In the genomic region with DNA sequence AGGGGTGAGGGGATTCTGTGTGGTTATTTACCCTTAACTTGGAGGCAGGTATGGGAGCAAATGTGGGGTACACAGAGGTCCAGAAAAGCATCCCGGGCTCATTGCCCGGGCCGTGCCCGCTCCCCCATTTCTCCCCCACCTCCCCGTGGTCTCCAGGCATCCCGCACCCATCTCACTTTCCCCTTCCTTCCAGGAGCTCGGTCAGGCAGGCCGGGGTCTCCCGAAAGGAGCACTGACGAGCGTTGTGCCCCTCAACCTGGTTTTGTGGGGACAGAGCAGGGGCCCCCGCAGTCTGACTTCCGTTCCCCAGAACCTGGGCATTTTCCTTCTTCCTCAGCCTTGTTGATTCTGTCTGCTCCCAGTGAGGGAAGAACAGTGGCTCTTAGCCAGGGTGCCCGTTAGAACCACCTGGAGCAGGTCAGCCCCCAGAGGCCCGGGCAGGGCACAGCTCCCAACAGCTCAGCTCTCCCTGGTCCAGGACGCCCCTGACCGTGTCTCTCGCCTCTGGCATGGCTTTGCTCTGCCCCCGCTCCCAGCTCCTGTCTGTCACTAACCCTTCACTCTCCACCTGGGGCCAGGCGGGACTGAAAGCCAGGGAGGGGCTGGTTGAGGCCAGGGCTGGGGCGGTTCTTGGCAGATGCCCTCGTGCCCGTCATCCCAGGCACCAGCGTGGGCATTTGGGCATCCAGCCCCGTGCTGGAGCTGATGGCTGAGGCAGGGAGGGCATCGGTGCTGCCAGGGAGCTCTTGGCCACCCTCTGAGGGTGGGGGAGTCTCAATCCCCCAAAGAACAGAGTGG, we compare ENCODE assay signal across 10 cellular contexts. TPM values are rescaled to one million over a fixed set of nuclear protein-coding genes. Genes with fewer than 3 reads are reported as not detected.
DNase-seq lines count a peak whose midpoint lies in the region; ATAC-seq and TF ChIP-seq lines count a peak whose summit lies in the region.
"Had no signal": no experiment of that assay in that cellular context is flagged by ENCODE, and none has a peak within 500 bp of the region (broad histone marks: within the 10 kb centered on the region; RNA-seq: fewer than 3 reads in every experiment).

No MANE protein-coding gene starts in this region.

- H3K4me3 ChIP-seq in endodermal cell (ENCODE audit: low read length) = no peak overlapping the region
- H3K4me3 ChIP-seq in mucosa of descending colon = no peak overlapping the region
- H3K4me3 ChIP-seq in upper lobe of right lung = peak overlapping the region; percentile 48

- no peak overlapping the region for H3K27ac ChIP-seq in endodermal cell (ENCODE audit: low read depth, low read length)
- H3K27ac ChIP-seq in upper lobe of right lung = peak overlapping the region; percentile 87
- H3K27ac ChIP-seq: WERI-Rb-1 had no signal

- peak; percentile 6 for ATAC-seq in mucosa of descending colon
- peak; percentile 8 for ATAC-seq in upper lobe of right lung
- ATAC-seq in HG03469 (IDR thresholded peaks at IDR 0.05; ENCODE audit: unreplicated experiment) = no peak

- H3K36me3 Mint-ChIP-seq in activated T-cell treated with anti-CD3 and anti-CD28 coated beads, Interleukin-2, amount 50 U/mL, for 24 hours (ENCODE audit: low read depth) = peaks cover 68% of the 10 kb centered on the region
- peaks cover 15% of the 10 kb centered on the region for H3K36me3 Mint-ChIP-seq in endodermal cell (ENCODE audit: low read depth)

- H3K4me1 Mint-ChIP-seq in activated T-cell treated with anti-CD3 and anti-CD28 coated beads, Interleukin-2, amount 50 U/mL, for 24 hours (ENCODE audit: low read depth) = peaks cover 32% of the 10 kb centered on the region
- no peaks in the 10 kb centered on the region for H3K4me1 Mint-ChIP-seq in endodermal cell

- H3K36me3 ChIP-seq in endodermal cell (ENCODE audit: control insufficient read depth, insufficient read depth, low read length) (peaks cover 31% of the 10 kb centered on the region), mucosa of descending colon (ENCODE audit: low read depth) (no peaks in the 10 kb centered on the region), upper lobe of right lung (peaks cover 60% of the 10 kb centered on the region)

- TF ChIP-seq CTCF in endodermal cell (conservative IDR thresholded peaks at IDR 0.05) = no peak
- no peak for TF ChIP-seq CTCF in mucosa of descending colon (IDR thresholded peaks at IDR 0.05)
- TF ChIP-seq CTCF in upper lobe of right lung (IDR thresholded peaks at IDR 0.05) = no peak

- H3K27ac Mint-ChIP-seq in activated T-cell treated with anti-CD3 and anti-CD28 coated beads, Interleukin-2, amount 50 U/mL, for 24 hours = peak overlapping the region; percentile 14
- H3K27ac Mint-ChIP-seq in endodermal cell = no peak overlapping the region

- H3K4me3 Mint-ChIP-seq in activated T-cell treated with anti-CD3 and anti-CD28 coated beads, Interleukin-2, amount 50 U/mL, for 24 hours = no peak overlapping the region
- H3K4me3 Mint-ChIP-seq in endodermal cell = no peak overlapping the region

- H3K9me3 ChIP-seq in endodermal cell (ENCODE audit: control insufficient read depth, low read length) = no peaks in the 10 kb centered on the region
- no peaks in the 10 kb centered on the region for H3K9me3 ChIP-seq in mucosa of descending colon
- no peaks in the 10 kb centered on the region for H3K9me3 ChIP-seq in upper lobe of right lung

- no peaks in the 10 kb centered on the region for H3K27me3 Mint-ChIP-seq in activated T-cell treated with anti-CD3 and anti-CD28 coated beads, Interleukin-2, amount 50 U/mL, for 24 hours
- H3K27me3 Mint-ChIP-seq in endodermal cell (ENCODE audit: insufficient read depth) = no peaks in the 10 kb centered on the region

- DNase-seq in activated T-cell treated with anti-CD3 and anti-CD28 coated beads, Interleukin-2, amount 50 U/mL, for 24 hours = no peak
- DNase-seq in activated T-cell treated with anti-CD3 and anti-CD28 coated beads, Interleukin-2, amount 50 U/mL, for 48 hours = no peak
- DNase-seq in endodermal cell (peak; percentile 42), mucosa of descending colon (peak in 1 of 3 donors; percentile 63), upper lobe of right lung (peak; percentile 80), NCI-H146 treated with DMSO at 0.1 percent for 48 hours (lab: John Stamatoyannopoulos, UW; ENCODE audit: unreplicated experiment) (no peak), NCI-H526 (lab: John Stamatoyannopoulos, UW) (no peak)
- DNase-seq: WERI-Rb-1 had no signal

- H3K4me1 ChIP-seq in endodermal cell (ENCODE audit: control insufficient read depth, insufficient read depth, low read length) = no peaks in the 10 kb centered on the region
- H3K4me1 ChIP-seq in mucosa of descending colon (ENCODE audit: low read depth) = peaks cover 9% of the 10 kb centered on the region
- peaks cover 23% of the 10 kb centered on the region for H3K4me1 ChIP-seq in upper lobe of right lung

- intact Hi-C loops in mucosa of descending colon (cut with DNase I, micrococcal nuclease) (no loop called here), upper lobe of right lung (cut with DNase I) (no loop called here)

- no peaks in the 10 kb centered on the region for H3K27me3 ChIP-seq in endodermal cell (ENCODE audit: control insufficient read depth, insufficient read depth, low read length, poor library complexity, severe bottlenecking)
- H3K27me3 ChIP-seq in upper lobe of right lung = no peaks in the 10 kb centered on the region

- no peaks in the 10 kb centered on the region for H3K9me3 Mint-ChIP-seq in activated T-cell treated with anti-CD3 and anti-CD28 coated beads, Interleukin-2, amount 50 U/mL, for 24 hours
- H3K9me3 Mint-ChIP-seq in endodermal cell = no peaks in the 10 kb centered on the region

- 88 to 96% methylated on average over 11 to 26 of the region's 26 CpGs for WGBS in endodermal cell (ENCODE audit: insufficient coverage in 1 of 2, insufficient read length in 1 of 2), 2 experiments

- H3K9ac ChIP-seq in endodermal cell (ENCODE audit: extremely low read depth, low read length, poor library complexity, severe bottlenecking) = no peak overlapping the region
- H3K9ac ChIP-seq: parathyroid adenoma had no signal

RNA-seq across cellular contexts. Expression of a gene that starts 12.5 kb away (rescaled TPM):
- total RNA-seq in endodermal cell (10 to 100 TPM; 38.6 to 40.7 TPM), mucosa of descending colon (10 to 100 TPM; 28.3 to 47.8 (median 40.4) TPM), upper lobe of right lung (24.0 TPM)
- 36.4 TPM for polyA plus RNA-seq in endodermal cell (2013, experiment 1 of 2)
- polyA plus RNA-seq in endodermal cell (2013, experiment 2 of 2) = 33.5 TPM

RNA-seq across cellular contexts. Expression of a gene that starts 53.2 kb away (rescaled TPM):
- 10 to 100 TPM; 32.4 to 41.0 TPM for total RNA-seq in endodermal cell
- 20.9 TPM for polyA plus RNA-seq in endodermal cell (2013, experiment 1 of 2)
- 19.6 TPM for polyA plus RNA-seq in endodermal cell (2013, experiment 2 of 2)
- 10 to 100 TPM; 18.2 to 32.3 (median 21.3) TPM for total RNA-seq in mucosa of descending colon
- 20.6 TPM for total RNA-seq in upper lobe of right lung

RNA-seq across cellular contexts. Expression of a gene that starts 53.5 kb away (rescaled TPM):
- total RNA-seq in endodermal cell = under 1 TPM; 0.35 to 0.64 TPM
- 0.82 TPM for polyA plus RNA-seq in endodermal cell (2013, experiment 1 of 2)
- 1.2 TPM for polyA plus RNA-seq in endodermal cell (2013, experiment 2 of 2)
- total RNA-seq in mucosa of descending colon = 1 to 10 TPM in 1 of 3 donors, under 1 TPM in 2; 0.22 to 1.8 (median 0.98) TPM
- total RNA-seq in upper lobe of right lung = 0.58 TPM

RNA-seq across cellular contexts. Expression of a gene that starts 56.2 kb away (rescaled TPM):
- 10 to 100 TPM; 66.9 to 71.4 TPM for total RNA-seq in endodermal cell
- polyA plus RNA-seq in endodermal cell (2013, experiment 1 of 2) = 52.3 TPM
- polyA plus RNA-seq in endodermal cell (2013, experiment 2 of 2) = 45.0 TPM
- total RNA-seq in mucosa of descending colon = 10 to 100 TPM; 72.3 to 80.2 (median 77.0) TPM
- total RNA-seq in upper lobe of right lung = 81.3 TPM

Comparison
In these comparisons a context has a peak if more than half of its experiments do, and no peak if none do; other contexts are left out.
1. DNase-seq: peak in endodermal cell (single experiment) and upper lobe of right lung (single experiment); none in activated T-cell treated with anti-CD3 and anti-CD28 coated beads, Interleukin-2, amount 50 U/mL, for 24 hours (single experiment), activated T-cell treated with anti-CD3 and anti-CD28 coated beads, Interleukin-2, amount 50 U/mL, for 48 hours (0 of 2), NCI-H146 treated with DMSO at 0.1 percent for 48 hours (single experiment) and NCI-H526 (0 of 2).